Comparison of ENCODE assay signal across 1 cellular context in genomic region chr3:113167929-113168771, GRCh38.
TF ChIP-seq lines count a peak whose summit lies in the region.

No MANE protein-coding gene starts in this region.

TF ChIP-seq in GM23338, 12 proteins besides CTCF, POLR2A, EP300 and RAD21 (continued from another document):
- TF ChIP-seq, protein P1, sequence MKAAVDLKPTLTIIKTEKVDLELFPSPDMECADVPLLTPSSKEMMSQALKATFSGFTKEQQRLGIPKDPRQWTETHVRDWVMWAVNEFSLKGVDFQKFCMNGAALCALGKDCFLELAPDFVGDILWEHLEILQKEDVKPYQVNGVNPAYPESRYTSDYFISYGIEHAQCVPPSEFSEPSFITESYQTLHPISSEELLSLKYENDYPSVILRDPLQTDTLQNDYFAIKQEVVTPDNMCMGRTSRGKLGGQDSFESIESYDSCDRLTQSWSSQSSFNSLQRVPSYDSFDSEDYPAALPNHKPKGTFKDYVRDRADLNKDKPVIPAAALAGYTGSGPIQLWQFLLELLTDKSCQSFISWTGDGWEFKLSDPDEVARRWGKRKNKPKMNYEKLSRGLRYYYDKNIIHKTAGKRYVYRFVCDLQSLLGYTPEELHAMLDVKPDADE (IDR thresholded peaks at IDR 0.05) = no peak
